Comparison of ENCODE assay signal across 1 cellular context in genomic region chr4:41405464-41405863, GRCh38.
TF ChIP-seq lines count a peak whose summit lies in the region.

No MANE protein-coding gene starts in this region.

TF ChIP-seq in A549, 52 proteins besides CTCF, POLR2A, EP300 and RAD21 (continued from another document):
- no peak for TF ChIP-seq NPAS2 (CRISPR knock-in tag; IDR thresholded peaks at IDR 0.05; ENCODE audit: borderline replicate concordance)
- TF ChIP-seq GATA3 (IDR thresholded peaks at IDR 0.05; ENCODE audit: borderline replicate concordance), result no peak
- TF ChIP-seq CHD2 (IDR thresholded peaks at IDR 0.05; ENCODE audit: low read length, partially characterized antibody), result no peak
- TF ChIP-seq PBX3 (IDR thresholded peaks at IDR 0.05), result no peak
- no peak for TF ChIP-seq ZNF302 (CRISPR knock-in tag; IDR thresholded peaks at IDR 0.05)
- TF ChIP-seq MAFK (IDR thresholded peaks at IDR 0.05; ENCODE audit: partially characterized antibody), result no peak
- no peak for TF ChIP-seq REST (IDR thresholded peaks at IDR 0.05)
- TF ChIP-seq FOSL2 (IDR thresholded peaks at IDR 0.05), result no peak
- TF ChIP-seq FOSL2 (CRISPR knock-in tag; IDR thresholded peaks at IDR 0.05), result no peak
- no peak for TF ChIP-seq TFCP2L1 (CRISPR knock-in tag; IDR thresholded peaks at IDR 0.05)
- no peak for TF ChIP-seq KDM5A (IDR thresholded peaks at IDR 0.05)
